In the genomic region with DNA sequence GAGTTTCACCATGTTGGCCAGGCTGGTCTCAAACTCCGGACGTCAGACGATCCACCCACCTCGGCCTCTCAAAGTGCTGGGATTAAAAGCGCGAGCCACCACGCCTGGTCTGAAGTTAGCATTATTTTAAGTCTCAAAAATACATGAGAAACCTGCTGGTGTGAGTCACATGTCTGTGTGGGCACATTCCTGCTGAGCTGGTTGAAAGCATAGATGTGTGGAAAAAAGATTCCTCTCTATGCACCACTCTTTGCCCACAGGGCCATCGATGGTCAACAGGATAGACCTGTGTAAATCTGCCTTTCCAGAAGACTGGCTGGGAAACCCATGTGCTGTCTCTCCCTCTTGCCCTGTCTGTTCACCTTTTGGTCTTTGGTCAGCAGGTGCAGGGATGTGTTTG, we compare ENCODE assay signal across 26 cellular contexts.
DNase-seq lines count a peak whose midpoint lies in the region; ATAC-seq and TF ChIP-seq lines count a peak whose summit lies in the region.
"Had no signal": no experiment of that assay in that cellular context is flagged by ENCODE, and none has a peak within 500 bp of the region (broad histone marks: within the 10 kb centered on the region; RNA-seq: fewer than 3 reads in every experiment).

No MANE protein-coding gene starts in this region.

- no peak overlapping the region for H3K18ac ChIP-seq in neuronal stem cell (ENCODE audit: low read length)

- H3K36me3 ChIP-seq in PC-3 (ENCODE audit: low read depth, low read length) = no peaks in the 10 kb centered on the region
- H3K36me3 ChIP-seq in neuronal stem cell (replicated peaks in 1 of 2; ENCODE audit: control insufficient read depth in 2 of 2, insufficient read depth in 2 of 2, low read length in 2 of 2) = no peaks in the 10 kb centered on the region
- H3K36me3 ChIP-seq: prostate gland, sigmoid colon, thoracic aorta had no signal

- POLR2A ChIA-PET in PC-3 (lab: Charles Lee; ENCODE audit: unreplicated experiment) = interaction anchor here (0.6 to 0.7 kb wide), 2 partner anchors 70 to 531 kb away, joined by 4 read pairs; no protein-coding TSS in a partner anchor

- peak; percentile 31; the same call in 1 of the 2 replicates for ATAC-seq in PC-3
- ATAC-seq: body of pancreas, left cardiac atrium had no signal

- no peak overlapping the region for H3K4me3 ChIP-seq in PC-3 (ENCODE audit: low read length)
- no peak overlapping the region for H3K4me3 ChIP-seq in epithelial cell of esophagus (ENCODE audit: low read length)
- no peak overlapping the region for H3K4me3 ChIP-seq in neuronal stem cell (ENCODE audit: low read length in 2 of 2)
- H3K4me3 ChIP-seq: body of pancreas, prostate gland, sigmoid colon, SK-N-MC, thoracic aorta had no signal

- H2BK15ac ChIP-seq in neuronal stem cell (ENCODE audit: low read length) = no peak overlapping the region

- no peak overlapping the region for H4K91ac ChIP-seq in neuronal stem cell (ENCODE audit: low read depth, low read length, poor library complexity)

- H3K23ac ChIP-seq in neuronal stem cell (ENCODE audit: low read depth, low read length, poor library complexity) = no peak overlapping the region

- no CpG with 5 or more reads among the region's 8 CpGs for WGBS in neuronal stem cell (ENCODE audit: extremely low coverage in 2 of 2, insufficient read length in 2 of 2, insufficient replicate concordance in 1 of 2), 2 donors

- no peaks in the 10 kb centered on the region for H3K79me2 ChIP-seq in PC-3 (ENCODE audit: low read length)

- H2BK120ac ChIP-seq in neuronal stem cell (ENCODE audit: low read depth, low read length) = no peak overlapping the region

- H3K27ac ChIP-seq in PC-3 (ENCODE audit: low read length) = no peak overlapping the region
- no peak overlapping the region for H3K27ac ChIP-seq in neuronal stem cell (replicated peaks; ENCODE audit: low read length)
- H3K27ac ChIP-seq: body of pancreas, prostate gland, sigmoid colon, SK-N-MC, thoracic aorta had no signal

- H3K9me3 ChIP-seq in PC-3 (ENCODE audit: low read length) (no peaks in the 10 kb centered on the region), neuronal stem cell (replicated peaks in 1 of 2; ENCODE audit: control insufficient read depth in 2 of 2, insufficient read depth in 1 of 2, low read depth in 1 of 2, low read length in 2 of 2) (no peaks in the 10 kb centered on the region)
- H3K9me3 ChIP-seq: body of pancreas, prostate gland, sigmoid colon had no signal

- H2BK12ac ChIP-seq in neuronal stem cell (ENCODE audit: low read length) = no peak overlapping the region

- CTCF ChIA-PET in PC-3 (lab: Charles Lee) = no interaction called here

- TF ChIP-seq CTCF in PC-3 (conservative IDR thresholded peaks at IDR 0.05; ENCODE audit: low read depth, low read length) (no peak), epithelial cell of esophagus (IDR thresholded peaks at IDR 0.05; ENCODE audit: insufficient read depth, low read depth, low read length, missing control alignments) (no peak)

- H3K9ac ChIP-seq in PC-3 (ENCODE audit: low read length) = no peak overlapping the region
- H3K9ac ChIP-seq in neuronal stem cell (ENCODE audit: low read depth, low read length, poor library complexity) = no peak overlapping the region

- BruUV-seq in PC-3 (replicated peaks; lab: Mats Ljungman, UMichigan) = no TSS peak

- peaks cover 5% of the 10 kb centered on the region for H3K27me3 ChIP-seq in PC-3 (ENCODE audit: low read length)
- peaks cover 0 to 8% (median 0%) of the 10 kb centered on the region in 3 experiments for H3K27me3 ChIP-seq in neuronal stem cell (ENCODE audit: control insufficient read depth in 3 of 3, insufficient read depth in 3 of 3, low read depth in 1 of 3, low read length in 3 of 3)
- H3K27me3 ChIP-seq: body of pancreas, sigmoid colon had no signal

- no peak overlapping the region for H3K14ac ChIP-seq in neuronal stem cell (ENCODE audit: low read length)

- no peaks in the 10 kb centered on the region for H3K9me2 ChIP-seq in PC-3 (replicated peaks; ENCODE audit: low read length)

- peaks cover 10% of the 10 kb centered on the region for H3K4me1 ChIP-seq in PC-3 (ENCODE audit: insufficient read depth, low read length)
- H3K4me1 ChIP-seq in neuronal stem cell (ENCODE audit: control insufficient read depth in 2 of 2, insufficient read depth in 1 of 2, low read depth in 1 of 2, low read length in 2 of 2) = peaks cover 0 to 2% of the 10 kb centered on the region in 2 donors
- H3K4me1 ChIP-seq: body of pancreas, prostate gland, sigmoid colon had no signal

- in situ Hi-C loops in KBM-7 (cut with MboI; ENCODE audit: low pct_unique_long_range_greater_than_20kb, low sequenced_read_pairs) = no loop called here

- peak; percentile 14 for DNase-seq in A172 (ENCODE audit: low spot score)
- DNase-seq in PC-3 = peak; percentile 14
- peak; percentile 88 for DNase-seq in epithelial cell of esophagus (ENCODE audit: low read depth)
- DNase-seq in neuronal stem cell (ENCODE audit: low spot score) = no peak
- no peak for DNase-seq in DMS53 treated with DMSO at 0.1 percent for 48 hours (lab: John Stamatoyannopoulos, UW; ENCODE audit: unreplicated experiment)
- no peak for DNase-seq in activated CD4-positive, alpha-beta T cell treated with anti-CD3 and anti-CD28 coated beads, Interleukin-2, amount 50 U/mL, for 4 hours
- DNase-seq in stimulated activated CD4-positive, alpha-beta T cell treated with anti-CD3 and anti-CD28 coated beads, Interleukin-4, amount 100 ng/mL, for 24 hours = no peak
- no peak for DNase-seq in KBM-7
- DNase-seq: 8988T; activated CD8-positive, alpha-beta memory T cell treated with anti-CD3 and anti-CD28 coated beads for 24 hours; activated gamma-delta T cell treated with Interleukin-2 at 50 U/mL for 16 hours; body of pancreas; cerebellar nuclear complex; GOT3; IMR-90; left cardiac atrium; NCI-H2029 treated with DMSO at 0.1 percent for 48 hours; NCI-H2227 treated with DMSO at 0.1 percent for 48 hours; NCI-H69; sigmoid colon; stimulated activated CD4-positive, alpha-beta T cell treated with anti-CD3 and anti-CD28 coated beads, Interleukin-15, amount 100 ng/mL, for 24 hours; stimulated activated naive CD4-positive, alpha-beta T cell treated with Interleukin-2 at 50 U/mL for 16 hours; T-helper 2 cell had no signal

- no peak overlapping the region for H2BK5ac ChIP-seq in neuronal stem cell (ENCODE audit: low read length)

- H3K4me2 ChIP-seq in PC-3 (ENCODE audit: low read length) (no peak overlapping the region), neuronal stem cell (ENCODE audit: insufficient read depth, low read length, poor library complexity, severe bottlenecking) (no peak overlapping the region)

- intact Hi-C loops in PC-3 (cut with micrococcal nuclease) = no loop called here

- no peaks in the 10 kb centered on the region for H3K79me1 ChIP-seq in neuronal stem cell (ENCODE audit: low read depth, low read length)

- H4K8ac ChIP-seq in neuronal stem cell (ENCODE audit: low read depth, low read length) = peak overlapping the region; percentile 86

- no peak overlapping the region for H2AK5ac ChIP-seq in neuronal stem cell (ENCODE audit: low read depth, low read length)

- peak overlapping the region; percentile 2 for H3K4ac ChIP-seq in neuronal stem cell (ENCODE audit: low read length)

- no peak overlapping the region for H2AFZ ChIP-seq in PC-3 (ENCODE audit: low read length)
- no peak overlapping the region for H2AFZ ChIP-seq in neuronal stem cell (ENCODE audit: low read length)

- H3F3A ChIP-seq in PC-3 (ENCODE audit: low read length, unreplicated experiment) = no peaks in the 10 kb centered on the region

- no peaks in the 10 kb centered on the region for H4K20me1 ChIP-seq in PC-3 (ENCODE audit: low read length)

Comparison
In these comparisons a context has a peak if more than half of its experiments do, and no peak if none do; other contexts are left out.
1. DNase-seq: peak in A172 (single experiment), PC-3 (single experiment) and epithelial cell of esophagus (single experiment); none in neuronal stem cell (single experiment), DMS53 treated with DMSO at 0.1 percent for 48 hours (single experiment), activated CD4-positive, alpha-beta T cell treated with anti-CD3 and anti-CD28 coated beads, Interleukin-2, amount 50 U/mL, for 4 hours (0 of 2), stimulated activated CD4-positive, alpha-beta T cell treated with anti-CD3 and anti-CD28 coated beads, Interleukin-4, amount 100 ng/mL, for 24 hours (single experiment) and KBM-7 (single experiment).